20 cellular contexts compared by ENCODE assay signal in the genomic region with DNA sequence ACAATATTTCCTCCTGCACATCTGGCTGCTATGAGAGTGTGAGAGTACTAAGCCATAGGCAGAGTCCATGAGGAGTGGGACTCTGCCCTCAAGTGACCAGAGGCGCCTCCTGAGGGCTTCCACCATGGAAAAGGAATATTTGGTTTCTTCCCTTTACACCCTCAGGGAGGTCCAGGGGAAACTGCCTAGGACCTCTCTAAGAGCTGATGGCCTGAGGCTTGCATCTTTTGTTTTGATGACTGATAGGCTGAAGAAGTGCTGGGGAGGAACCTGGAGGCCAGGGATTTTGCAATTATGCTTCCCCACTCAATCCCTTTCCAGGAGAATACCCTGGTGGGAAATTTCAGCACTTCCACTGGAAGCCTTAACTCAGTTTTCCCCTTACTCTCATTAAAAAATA.
"Had no signal": no experiment of that assay in that cellular context is flagged by ENCODE, and none has a peak within 500 bp of the region (broad histone marks: within the 10 kb centered on the region; RNA-seq: fewer than 3 reads in every experiment).

No MANE protein-coding gene starts in this region.

- H3K4me3 ChIP-seq: pancreas, stomach, thoracic aorta had no signal

- H3K4me3 Mint-ChIP-seq: activated CD4-positive, alpha-beta T cell treated with anti-CD3 and anti-CD28 coated beads, Interleukin-2, amount 10 ng/mL, durations not matched to agents 24 days and 14 days; activated CD8-positive, alpha-beta T cell treated with anti-CD3 and anti-CD28 coated beads for 36 hours; activated naive CD8-positive, alpha-beta T cell treated with anti-CD3 and anti-CD28 coated beads, Interleukin-2, amount 10 ng/mL, durations not matched to agents 7 days and 5 days; activated T-helper 17 cell treated with anti-CD3 and anti-CD28 coated beads, Interleukin-2, amount 50 U/mL, for 72 hours; stimulated activated effector memory CD8-positive, alpha-beta T cell treated with anti-CD3 and anti-CD28 coated beads, Interleukin-12 subunit alpha, Interleukin-12 subunit beta, amount 100 ng/mL, for 72 hours; T-cell had no signal

- H3K36me3 ChIP-seq: neutrophil, pancreas, stomach, thoracic aorta had no signal

- H3K27ac Mint-ChIP-seq: activated CD4-positive, alpha-beta T cell treated with anti-CD3 and anti-CD28 coated beads, Interleukin-2, amount 10 ng/mL, durations not matched to agents 24 days and 14 days; activated CD8-positive, alpha-beta T cell treated with anti-CD3 and anti-CD28 coated beads for 36 hours; activated naive CD8-positive, alpha-beta T cell treated with anti-CD3 and anti-CD28 coated beads, Interleukin-2, amount 10 ng/mL, durations not matched to agents 7 days and 5 days; activated T-helper 17 cell treated with anti-CD3 and anti-CD28 coated beads, Interleukin-2, amount 50 U/mL, for 72 hours; stimulated activated effector memory CD8-positive, alpha-beta T cell treated with anti-CD3 and anti-CD28 coated beads, Interleukin-12 subunit alpha, Interleukin-12 subunit beta, amount 100 ng/mL, for 72 hours; T-cell had no signal

- DNase-seq: activated CD4-positive, alpha-beta T cell treated with anti-CD3 and anti-CD28 coated beads, Interleukin-2, amount 10 ng/mL, durations not matched to agents 24 days and 14 days; activated CD8-positive, alpha-beta T cell treated with anti-CD3 and anti-CD28 coated beads for 36 hours; activated naive CD4-positive, alpha-beta T cell treated with Interleukin-2 at 50 U/mL for 16 hours; activated naive CD8-positive, alpha-beta T cell treated with anti-CD3 and anti-CD28 coated beads, Interleukin-2, amount 10 ng/mL, durations not matched to agents 7 days and 5 days; activated T-cell treated with anti-CD3 and anti-CD28 coated beads, Interleukin-2, amount 50 U/mL, for 1 hour; amygdala; cerebellar nuclear complex; effector CD4-positive, alpha-beta T cell; hypothalamus; pancreas; stimulated activated CD4-positive, alpha-beta T cell treated with anti-CD3 and anti-CD28 coated beads, Interleukin-4, amount 100 ng/mL, for 24 hours; stomach; T-cell had no signal

- H3K27ac ChIP-seq: neutrophil, thoracic aorta had no signal

- H3K4me1 Mint-ChIP-seq: activated CD4-positive, alpha-beta T cell treated with anti-CD3 and anti-CD28 coated beads, Interleukin-2, amount 10 ng/mL, durations not matched to agents 24 days and 14 days; activated naive CD8-positive, alpha-beta T cell treated with anti-CD3 and anti-CD28 coated beads, Interleukin-2, amount 10 ng/mL, durations not matched to agents 7 days and 5 days; activated T-helper 17 cell treated with anti-CD3 and anti-CD28 coated beads, Interleukin-2, amount 50 U/mL, for 72 hours; stimulated activated effector memory CD8-positive, alpha-beta T cell treated with anti-CD3 and anti-CD28 coated beads, Interleukin-12 subunit alpha, Interleukin-12 subunit beta, amount 100 ng/mL, for 72 hours had no signal

- ATAC-seq: activated CD8-positive, alpha-beta T cell treated with anti-CD3 and anti-CD28 coated beads for 36 hours; activated T-helper 17 cell treated with anti-CD3 and anti-CD28 coated beads, Interleukin-2, amount 50 U/mL, for 72 hours; left lobe of liver; pancreas; sciatic nerve; SK-N-SH treated with all-trans-retinoic acid at 6 μM for 48 hours; stimulated activated effector memory CD8-positive, alpha-beta T cell treated with anti-CD3 and anti-CD28 coated beads, Interleukin-12 subunit alpha, Interleukin-12 subunit beta, amount 100 ng/mL, for 72 hours; T-cell had no signal

- H3K36me3 Mint-ChIP-seq: activated naive CD8-positive, alpha-beta T cell treated with anti-CD3 and anti-CD28 coated beads, Interleukin-2, amount 10 ng/mL, durations not matched to agents 7 days and 5 days; stimulated activated effector memory CD8-positive, alpha-beta T cell treated with anti-CD3 and anti-CD28 coated beads, Interleukin-12 subunit alpha, Interleukin-12 subunit beta, amount 100 ng/mL, for 72 hours; T-cell had no signal

- H3K27me3 ChIP-seq: neutrophil, pancreas, stomach had no signal

- H3K9me3 ChIP-seq: neutrophil, pancreas, stomach, thoracic aorta had no signal

- H3K27me3 Mint-ChIP-seq: activated CD4-positive, alpha-beta T cell treated with anti-CD3 and anti-CD28 coated beads, Interleukin-2, amount 10 ng/mL, durations not matched to agents 24 days and 14 days; activated CD8-positive, alpha-beta T cell treated with anti-CD3 and anti-CD28 coated beads for 36 hours; activated T-helper 17 cell treated with anti-CD3 and anti-CD28 coated beads, Interleukin-2, amount 50 U/mL, for 72 hours had no signal
